In genomic region chr9:137411670-137412380, GRCh38 we compare ENCODE assay signal across 8 cellular contexts. TPM values are rescaled to one million over a fixed set of nuclear protein-coding genes. Genes with fewer than 3 reads are reported as not detected.
A peak's percentile ranks its signal among the peaks of the same experiment; 100 is the strongest.
DNase-seq lines count a peak whose midpoint lies in the region; ATAC-seq and TF ChIP-seq lines count a peak whose summit lies in the region.

No MANE protein-coding gene starts in this region.

- peak overlapping the region; percentile 94 for H3K27ac Mint-ChIP-seq in MCF 10A (ENCODE audit: low read depth, unreplicated experiment)
- H3K27ac Mint-ChIP-seq in GM23338 = no peak overlapping the region

- TF ChIP-seq EP300 in upper lobe of left lung (IDR thresholded peaks at IDR 0.05) = no peak

- no peaks in the 10 kb centered on the region; the same call in none of the 2 replicates for H4K20me1 ChIP-seq in GM23338 (replicated peaks; ENCODE audit: insufficient read depth)

- POLR2A ChIA-PET in MCF 10A (lab: Yijun Ruan, JAX) = interaction anchor here (0.5 to 5.6 kb wide), 7 partner anchors 12 to 352 kb away, joined by 3 to 62 read pairs (median 3); partner anchors contain the start of genes EXD3, NOXA1, NSMF and TUBB4B

- no peak for TF ChIP-seq CTCF in MCF 10A (IDR thresholded peaks at IDR 0.05; ENCODE audit: unreplicated experiment)
- TF ChIP-seq CTCF in lower lobe of right lung (IDR thresholded peaks at IDR 0.05) = no peak
- TF ChIP-seq CTCF in upper lobe of left lung (IDR thresholded peaks at IDR 0.05) = no peak
- TF ChIP-seq CTCF in GM23338 (conservative IDR thresholded peaks at IDR 0.05; ENCODE audit: low read depth in 2 of 2) = no peak

- H3K36me3 Mint-ChIP-seq in MCF 10A (ENCODE audit: insufficient read depth, unreplicated experiment) (peaks cover 4% of the 10 kb centered on the region), GM23338 (ENCODE audit: low read depth) (no peaks in the 10 kb centered on the region)

- H3K4me3 ChIP-seq in lower lobe of right lung (no peak overlapping the region), upper lobe of left lung (peak overlapping the region in 2 of 4 donors; percentile 17 to 21), GM23338 (no peak overlapping the region)

- no peak for TF ChIP-seq POLR2A in upper lobe of left lung (IDR thresholded peaks at IDR 0.05)

- H3K4me1 Mint-ChIP-seq in MCF 10A (ENCODE audit: insufficient read depth, unreplicated experiment) (peaks cover 8% of the 10 kb centered on the region), GM23338 (no peaks in the 10 kb centered on the region; the same call in 1 of the 3 replicates)

- H3K36me3 ChIP-seq in lower lobe of right lung (no peaks in the 10 kb centered on the region), upper lobe of left lung (no peaks in the 10 kb centered on the region), GM23338 (ENCODE audit: insufficient read depth) (no peaks in the 10 kb centered on the region)

- H3K4me2 ChIP-seq in GM23338 = no peak overlapping the region

- DNase-seq in activated CD4-positive, CD25-positive, alpha-beta regulatory T cell (lab: John Stamatoyannopoulos, UW) = no peak
- DNase-seq in NOMO-1 treated with DMSO at 0.1 percent for 48 hours (lab: John Stamatoyannopoulos, UW; ENCODE audit: unreplicated experiment) (peak; percentile 77), MCF 10A (ENCODE audit: unreplicated experiment) (peak; percentile 97), lower lobe of right lung (peak; percentile 80), upper lobe of left lung (peak; percentile 84 to 86), GM23338 (ENCODE audit: low spot score) (no peak), NCI-H1436 (lab: John Stamatoyannopoulos, UW) (no peak)

- no peaks in the 10 kb centered on the region for H3K9me3 Mint-ChIP-seq in MCF 10A (ENCODE audit: unreplicated experiment)
- no peaks in the 10 kb centered on the region for H3K9me3 Mint-ChIP-seq in GM23338

- H3K27me3 ChIP-seq in lower lobe of right lung (ENCODE audit: low read depth) = peaks cover 5% of the 10 kb centered on the region
- H3K27me3 ChIP-seq in upper lobe of left lung = peaks cover 0 to 4% (median 1%) of the 10 kb centered on the region in 4 donors
- H3K27me3 ChIP-seq in GM23338 (ENCODE audit: insufficient read depth) = no peaks in the 10 kb centered on the region

- CTCF ChIA-PET in MCF 10A (lab: Yijun Ruan, JAX) = interaction anchor here (0.5 to 3.6 kb wide), 2 partner anchors 11 to 215 kb away, joined by 5 to 16 read pairs; partner anchors contain the start of genes EXD3 and NOXA1

- no peak overlapping the region for H2AFZ ChIP-seq in GM23338

- ATAC-seq in activated CD4-positive, CD25-positive, alpha-beta regulatory T cell treated with anti-CD3 and anti-CD28 coated beads, Interleukin-2, amount 50 U/mL, for 24 hours = peak; percentile 44
- ATAC-seq in lower lobe of right lung = peak; percentile 65 to 78
- ATAC-seq in upper lobe of left lung (ENCODE audit: low FRiP score in 2 of 2) = peak; percentile 26 to 66
- no peak for ATAC-seq in GM23338

- intact Hi-C loops in MCF 10A (cut with micrococcal nuclease) (no loop called here), lower lobe of right lung (cut with DNase I) (no loop called here)

- H3K9me2 ChIP-seq in GM23338 (ENCODE audit: insufficient read depth) = no peaks in the 10 kb centered on the region

- H3K79me2 ChIP-seq in GM23338 (replicated peaks; ENCODE audit: insufficient read depth) = 0 out of 2 replicates have a peak, but pooled peaks cover 2% of the 10 kb centered on the region

- H3K9me3 ChIP-seq in lower lobe of right lung (no peaks in the 10 kb centered on the region), upper lobe of left lung (no peaks in the 10 kb centered on the region)

- BruUV-seq in MCF 10A (replicated peaks; lab: Mats Ljungman, UMichigan) = no TSS peak

- peaks cover 29% of the 10 kb centered on the region for H3K4me1 ChIP-seq in lower lobe of right lung
- H3K4me1 ChIP-seq in upper lobe of left lung = peaks cover 26 to 39% (median 31%) of the 10 kb centered on the region in 4 donors
- 0 out of 2 replicates have a peak, but pooled peaks cover 3% of the 10 kb centered on the region for H3K4me1 ChIP-seq in GM23338 (ENCODE audit: insufficient read depth)

- peak overlapping the region; percentile 55 for H3K4me3 Mint-ChIP-seq in MCF 10A (ENCODE audit: unreplicated experiment)
- H3K4me3 Mint-ChIP-seq in GM23338 = no peak overlapping the region

- H3K27ac ChIP-seq in lower lobe of right lung (peak overlapping the region; percentile 81), upper lobe of left lung (peak overlapping the region; percentile 79 to 89 (median 87)), GM23338 (ENCODE audit: low read depth) (no peak overlapping the region)

- 0 out of 2 replicates have a peak, but pooled peaks cover 3% of the 10 kb centered on the region for H3F3A ChIP-seq in GM23338 (replicated peaks; ENCODE audit: low read depth)

- 20 to 37% methylated on average over 8 to 15 of the region's 29 CpGs for WGBS in upper lobe of left lung, 2 donors

- no peaks in the 10 kb centered on the region for H3K27me3 Mint-ChIP-seq in MCF 10A (ENCODE audit: insufficient read depth, unreplicated experiment)
- H3K27me3 Mint-ChIP-seq in GM23338 (ENCODE audit: insufficient read depth, low read depth, poor library complexity) = peaks cover 2% of the 10 kb centered on the region

TF ChIP-seq in GM23338, 12 proteins besides CTCF, POLR2A, EP300 and RAD21:
- TF ChIP-seq ZNF331 (CRISPR knock-in tag; IDR thresholded peaks at IDR 0.05; ENCODE audit: low read depth) (no peak), STAT1 (IDR thresholded peaks at IDR 0.05; ENCODE audit: unreplicated experiment) (no peak)
TF ChIP-seq in GM23338: peak in this region for 0.

RNA-seq across cellular contexts. Expression of gene EXD3, which starts 11.1 kb away (rescaled TPM):
- total RNA-seq in MCF 10A (2022) (17.1 and 23.9 TPM in 2 replicates), lower lobe of right lung (25.2 TPM), upper lobe of left lung (100 to 1,000 TPM in 1 of 6 donors, 10 to 100 TPM in 5; 12.3 to 118 (median 24.8) TPM)
- total RNA-seq in GM23338 (2014; rRNA removed; shearing (Covaris generic)) = 3.6 and 4.4 TPM in 2 replicates
- 9.7 and 9.9 TPM in 2 replicates for polyA plus RNA-seq in GM23338 (2016; fragmentation: Nextera tagmentation; extraction: Ambion mirVana)

RNA-seq across cellular contexts. Expression of gene NOXA1, which starts 11.4 kb away (rescaled TPM):
- total RNA-seq in MCF 10A (2022) = 8.2 and 8.9 TPM in 2 replicates
- total RNA-seq in lower lobe of right lung = 6.9 TPM
- total RNA-seq in upper lobe of left lung = 10 to 100 TPM in 3 of 6 donors, 1 to 10 TPM in 3; 3.3 to 34.6 (median 11.7) TPM
- total RNA-seq in GM23338 (2014; rRNA removed; shearing (Covaris generic)) = 0.59 and 0.62 TPM in 2 replicates
- 0.68 and 1.4 TPM in 2 replicates for polyA plus RNA-seq in GM23338 (2016; fragmentation: Nextera tagmentation; extraction: Ambion mirVana)

RNA-seq across cellular contexts. Expression of gene ENTPD8, which starts 29.3 kb away (rescaled TPM):
- not detected in 2 replicates for total RNA-seq in MCF 10A (2022)
- 0.15 TPM for total RNA-seq in lower lobe of right lung
- total RNA-seq in upper lobe of left lung = under 1 TPM in 2 of 6 donors, not detected in 4; 0.15 to 0.17 TPM
- total RNA-seq in GM23338 (2014; rRNA removed; shearing (Covaris generic)) = 0.42 and 1.6 TPM in 2 replicates
- polyA plus RNA-seq in GM23338 (2016; fragmentation: Nextera tagmentation; extraction: Ambion mirVana) = 0.89 and 1.1 TPM in 2 replicates

RNA-seq across cellular contexts. Expression of gene NSMF, which starts 47.3 kb away (rescaled TPM):
- total RNA-seq in MCF 10A (2022) = 37.8 and 43.1 TPM in 2 replicates
- total RNA-seq in lower lobe of right lung = 20.7 TPM
- total RNA-seq in upper lobe of left lung = 10 to 100 TPM; 20.4 to 57.6 (median 25.9) TPM
- 87.0 and 103 TPM in 2 replicates for total RNA-seq in GM23338 (2014; rRNA removed; shearing (Covaris generic))
- 20.3 and 22.3 TPM in 2 replicates for polyA plus RNA-seq in GM23338 (2016; fragmentation: Nextera tagmentation; extraction: Ambion mirVana)

Comparison
In these comparisons a context has a peak if more than half of its experiments do, and no peak if none do; other contexts are left out.
1. DNase-seq: peak in NOMO-1 treated with DMSO at 0.1 percent for 48 hours (single experiment), MCF 10A (single experiment), lower lobe of right lung (single experiment) and upper lobe of left lung (2 of 2); none in activated CD4-positive, CD25-positive, alpha-beta regulatory T cell (0 of 4), GM23338 (single experiment) and NCI-H1436 (single experiment).